Comparison of ENCODE assay signal across 24 cellular contexts in the genomic region with DNA sequence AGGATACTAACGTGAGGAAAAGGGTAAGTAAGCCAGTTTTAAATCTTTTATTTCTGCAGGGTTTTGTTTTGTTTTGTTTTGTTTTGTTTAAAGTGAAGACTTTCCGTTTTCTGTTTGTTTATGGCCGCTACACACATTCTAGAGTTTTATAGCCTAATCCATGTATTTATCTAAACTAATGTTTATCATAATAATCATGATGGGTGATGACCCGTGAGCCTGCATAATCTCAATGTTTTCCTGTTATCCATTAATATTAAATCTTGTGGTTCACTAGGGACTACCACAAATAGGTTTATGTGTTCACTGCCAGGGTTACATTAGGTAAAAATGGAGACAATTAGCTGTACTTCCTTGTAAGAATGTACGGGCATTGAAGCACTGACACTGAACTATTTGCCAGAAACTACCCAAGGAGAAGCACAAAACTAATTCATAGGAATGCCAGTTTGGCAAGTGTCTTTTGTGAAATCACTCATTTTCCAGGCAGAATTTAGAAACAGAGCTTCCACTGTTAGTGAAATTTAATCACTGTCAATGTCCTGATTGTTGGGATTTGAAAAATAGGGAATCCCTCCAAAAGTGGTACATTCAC.
A peak's percentile ranks its signal among the peaks of the same experiment; 100 is the strongest.
DNase-seq lines count a peak whose midpoint lies in the region; ATAC-seq and TF ChIP-seq lines count a peak whose summit lies in the region.
"Had no signal": no experiment of that assay in that cellular context is flagged by ENCODE, and none has a peak within 500 bp of the region (broad histone marks: within the 10 kb centered on the region; RNA-seq: fewer than 3 reads in every experiment).

No MANE protein-coding gene starts in this region.

- ATAC-seq in GM18511 (IDR thresholded peaks at IDR 0.05; ENCODE audit: unreplicated experiment) (no peak), GM21825 (IDR thresholded peaks at IDR 0.05; ENCODE audit: unreplicated experiment) (no peak)
- ATAC-seq: left colon; stimulated activated naive B cell treated with anti-CD40 and anti-IgM and Interleukin-4, amounts not matched to agents 10 μg/mL and 1 μg/mL and 100 μg/mL, for 72 hours had no signal

- H3K27me3 ChIP-seq in MG63 (no peaks in the 10 kb centered on the region), dorsolateral prefrontal cortex (no peaks in the 10 kb centered on the region)
- H3K27me3 ChIP-seq: breast epithelium, colonic mucosa, Peyer's patch, right atrium auricular region, spleen, testis had no signal

- TF ChIP-seq CTCF in AG10803 (conservative IDR thresholded peaks at IDR 0.05; ENCODE audit: low read length): no peak
- peak in 1 of 56 donors; percentile 25 for TF ChIP-seq CTCF in dorsolateral prefrontal cortex (IDR thresholded peaks at IDR 0.05 in 54 of 56, conservative IDR thresholded peaks at IDR 0.05 in 2 of 56; ENCODE audit: low read depth in 1 of 56, partially characterized antibody in 56 of 56)

- H3K9me3 ChIP-seq in MG63: no peaks in the 10 kb centered on the region
- H3K9me3 ChIP-seq: breast epithelium, colonic mucosa, Peyer's patch, right atrium auricular region, spleen, testis had no signal

- no peaks in the 10 kb centered on the region for H3K36me3 ChIP-seq in MG63
- H3K36me3 ChIP-seq: breast epithelium, colonic mucosa, Peyer's patch, right atrium auricular region, spleen had no signal

- H3K27ac ChIP-seq in dorsolateral prefrontal cortex: peak overlapping the region in 30 of 59 donors; percentile 0 to 72 (median 24)
- H3K27ac ChIP-seq: breast epithelium, colonic mucosa, Peyer's patch, right atrium auricular region, spleen, testis had no signal

- intact Hi-C loops in dorsolateral prefrontal cortex (cut with DNase I): loop anchor here (10.0 kb wide), 2 partner anchors 61 to 579 kb away; a partner anchor contains a TSS

- peak; percentile 13 for DNase-seq in AG10803 (ENCODE audit: low read depth)
- DNase-seq in MG63: peak; percentile 10
- no peak for DNase-seq in dorsolateral prefrontal cortex
- DNase-seq in inferior parietal cortex (ENCODE audit: extremely low spot score): peak; percentile 54
- no peak for DNase-seq in GM19238 (ENCODE audit: insufficient read length, low spot score)
- no peak for DNase-seq in NCI-H2081 treated with DMSO at 0.1 percent for 48 hours (lab: John Stamatoyannopoulos, UW)
- DNase-seq: activated naive CD4-positive, alpha-beta T cell; activated T-cell treated with anti-CD3 and anti-CD28 coated beads, Interleukin-2, amount 50 U/mL, for 1 hour; amniotic stem cell; colonic mucosa; endodermal cell; left colon; NCI-H1105 treated with DMSO at 0.1 percent for 48 hours; NCI-H2081; NK-92 treated with Interleukin-12 subunit alpha and Interleukin-12 subunit beta, amount 100 ng/mL, for 24 hours; Peyer's patch; spleen; stimulated activated CD4-positive, alpha-beta T cell treated with anti-CD3 and anti-CD28 coated beads, Interleukin-2, amount 100 ng/mL, for 48 hours; stimulated activated naive B cell treated with anti-CD40 and anti-IgM and Interleukin-4, amounts not matched to agents 10 μg/mL and 1 μg/mL and 100 μg/mL, for 72 hours; testis had no signal

- H3K4me3 ChIP-seq in AG10803 (ENCODE audit: low read length): no peak overlapping the region
- no peak overlapping the region for H3K4me3 ChIP-seq in MG63
- H3K4me3 ChIP-seq in dorsolateral prefrontal cortex: peak overlapping the region in 27 of 59 donors; percentile 3 to 58 (median 22)
- H3K4me3 ChIP-seq: breast epithelium, colonic mucosa, Peyer's patch, right atrium auricular region, spleen, testis had no signal

Comparison
In these comparisons a context has a peak if more than half of its experiments do, and no peak if none do; other contexts are left out.
1. DNase-seq: peak in AG10803 (single experiment), MG63 (single experiment) and inferior parietal cortex (single experiment); none in dorsolateral prefrontal cortex (0 of 10), GM19238 (single experiment) and NCI-H2081 treated with DMSO at 0.1 percent for 48 hours (single experiment).